1 cellular context compared by ENCODE assay signal in the genomic region with DNA sequence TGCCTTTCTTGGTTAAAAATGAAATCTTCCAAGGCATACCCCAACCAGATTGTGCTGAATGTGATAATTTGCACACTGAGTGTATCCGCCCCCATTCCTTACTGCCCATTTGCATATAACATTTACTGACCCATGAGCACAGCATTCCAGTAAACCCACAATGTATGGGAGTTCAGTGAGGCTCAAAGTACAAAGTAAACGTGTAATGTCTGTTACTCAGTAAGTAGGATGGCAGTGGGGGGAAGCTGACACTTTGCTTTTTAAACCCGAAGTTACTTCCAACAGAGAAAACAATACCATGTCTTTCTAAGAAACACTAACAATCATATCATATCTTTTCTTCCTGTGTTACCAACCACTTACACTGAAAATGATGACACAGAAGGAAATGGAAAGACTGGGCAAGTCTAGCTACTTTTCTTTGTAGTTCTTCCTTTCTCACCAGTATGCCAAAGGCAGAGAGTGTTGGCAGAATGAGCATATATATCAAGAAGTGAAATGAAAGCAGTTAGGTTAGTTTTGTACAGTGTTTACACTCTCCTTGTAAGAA.
TF ChIP-seq lines count a peak whose summit lies in the region.

No MANE protein-coding gene starts in this region.

TF ChIP-seq in HepG2, 621 proteins besides CTCF, POLR2A, EP300 and RAD21 (continued from another document):
- TF ChIP-seq, protein P1, sequence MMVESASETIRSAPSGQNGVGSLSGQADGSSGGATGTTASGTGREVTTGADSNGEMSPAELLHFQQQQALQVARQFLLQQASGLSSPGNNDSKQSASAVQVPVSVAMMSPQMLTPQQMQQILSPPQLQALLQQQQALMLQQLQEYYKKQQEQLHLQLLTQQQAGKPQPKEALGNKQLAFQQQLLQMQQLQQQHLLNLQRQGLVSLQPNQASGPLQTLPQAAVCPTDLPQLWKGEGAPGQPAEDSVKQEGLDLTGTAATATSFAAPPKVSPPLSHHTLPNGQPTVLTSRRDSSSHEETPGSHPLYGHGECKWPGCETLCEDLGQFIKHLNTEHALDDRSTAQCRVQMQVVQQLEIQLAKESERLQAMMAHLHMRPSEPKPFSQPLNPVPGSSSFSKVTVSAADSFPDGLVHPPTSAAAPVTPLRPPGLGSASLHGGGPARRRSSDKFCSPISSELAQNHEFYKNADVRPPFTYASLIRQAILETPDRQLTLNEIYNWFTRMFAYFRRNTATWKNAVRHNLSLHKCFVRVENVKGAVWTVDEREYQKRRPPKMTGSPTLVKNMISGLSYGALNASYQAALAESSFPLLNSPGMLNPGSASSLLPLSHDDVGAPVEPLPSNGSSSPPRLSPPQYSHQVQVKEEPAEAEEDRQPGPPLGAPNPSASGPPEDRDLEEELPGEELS (CRISPR knock-in tag; IDR thresholded peaks at IDR 0.05), result 0 out of 2 replicates have a peak, but pooled peaks have one; percentile 41
- TF ChIP-seq ZSCAN12 (CRISPR knock-in tag; IDR thresholded peaks at IDR 0.05), result no peak
- TF ChIP-seq CBFB (CRISPR knock-in tag; IDR thresholded peaks at IDR 0.05), result 0 out of 2 replicates have a peak, but pooled peaks have one; percentile 21
- TF ChIP-seq TARDBP (CRISPR knock-in tag; IDR thresholded peaks at IDR 0.05), result peak; percentile 49; the same call in 1 of the 2 replicates
- TF ChIP-seq ZNF225 (CRISPR knock-in tag; IDR thresholded peaks at IDR 0.05), result no peak
- TF ChIP-seq TCF7 (IDR thresholded peaks at IDR 0.05; ENCODE audit: low read depth), result no peak
- 0 out of 2 replicates have a peak, but pooled peaks have one; percentile 28 for TF ChIP-seq ZNF292 (CRISPR knock-in tag; IDR thresholded peaks at IDR 0.05; ENCODE audit: borderline replicate concordance, low read depth)
- no peak for TF ChIP-seq TAF15 (IDR thresholded peaks at IDR 0.05; ENCODE audit: low read depth, low read length, poor library complexity, severe bottlenecking)
- no peak for TF ChIP-seq SOX13 (IDR thresholded peaks at IDR 0.05)
- peak in 1 of 2 experiments; percentile 85; a peak in 2 of 4 replicates for TF ChIP-seq SOX13 (CRISPR knock-in tag; conservative IDR thresholded peaks at IDR 0.05 in 1 of 2, IDR thresholded peaks at IDR 0.05 in 1 of 2)
- TF ChIP-seq KAT7 (CRISPR knock-in tag; IDR thresholded peaks at IDR 0.05; ENCODE audit: borderline replicate concordance), result no peak
- no peak for TF ChIP-seq SMAD3 (CRISPR knock-in tag; IDR thresholded peaks at IDR 0.05)
- TF ChIP-seq, protein P2, sequence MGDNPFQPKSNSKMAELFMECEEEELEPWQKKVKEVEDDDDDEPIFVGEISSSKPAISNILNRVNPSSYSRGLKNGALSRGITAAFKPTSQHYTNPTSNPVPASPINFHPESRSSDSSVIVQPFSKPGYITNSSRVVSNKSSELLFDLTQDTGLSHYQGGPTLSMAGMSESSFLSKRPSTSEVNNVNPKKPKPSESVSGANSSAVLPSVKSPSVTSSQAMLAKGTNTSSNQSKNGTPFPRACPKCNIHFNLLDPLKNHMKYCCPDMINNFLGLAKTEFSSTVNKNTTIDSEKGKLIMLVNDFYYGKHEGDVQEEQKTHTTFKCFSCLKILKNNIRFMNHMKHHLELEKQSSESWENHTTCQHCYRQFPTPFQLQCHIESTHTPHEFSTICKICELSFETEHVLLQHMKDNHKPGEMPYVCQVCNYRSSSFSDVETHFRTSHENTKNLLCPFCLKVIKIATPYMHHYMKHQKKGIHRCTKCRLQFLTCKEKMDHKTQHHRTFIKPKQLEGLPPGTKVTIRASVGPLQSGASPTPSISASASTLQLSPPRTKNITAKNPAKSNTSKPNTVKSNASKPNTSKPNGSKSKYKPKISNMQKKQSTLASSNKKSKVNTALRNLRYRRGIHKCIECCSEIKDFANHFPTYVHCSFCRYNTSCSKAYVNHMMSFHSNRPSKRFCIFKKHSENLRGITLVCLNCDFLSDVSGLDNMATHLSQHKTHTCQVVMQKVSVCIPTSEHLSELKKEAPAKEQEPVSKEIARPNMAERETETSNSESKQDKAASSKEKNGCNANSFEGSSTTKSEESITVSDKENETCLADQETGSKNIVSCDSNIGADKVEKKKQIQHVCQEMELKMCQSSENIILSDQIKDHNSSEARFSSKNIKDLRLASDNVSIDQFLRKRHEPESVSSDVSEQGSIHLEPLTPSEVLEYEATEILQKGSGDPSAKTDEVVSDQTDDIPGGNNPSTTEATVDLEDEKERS (CRISPR knock-in tag; IDR thresholded peaks at IDR 0.05), result no peak
- peak; percentile 96 for TF ChIP-seq BCL6 (CRISPR knock-in tag; IDR thresholded peaks at IDR 0.05)
- TF ChIP-seq, protein P3, sequence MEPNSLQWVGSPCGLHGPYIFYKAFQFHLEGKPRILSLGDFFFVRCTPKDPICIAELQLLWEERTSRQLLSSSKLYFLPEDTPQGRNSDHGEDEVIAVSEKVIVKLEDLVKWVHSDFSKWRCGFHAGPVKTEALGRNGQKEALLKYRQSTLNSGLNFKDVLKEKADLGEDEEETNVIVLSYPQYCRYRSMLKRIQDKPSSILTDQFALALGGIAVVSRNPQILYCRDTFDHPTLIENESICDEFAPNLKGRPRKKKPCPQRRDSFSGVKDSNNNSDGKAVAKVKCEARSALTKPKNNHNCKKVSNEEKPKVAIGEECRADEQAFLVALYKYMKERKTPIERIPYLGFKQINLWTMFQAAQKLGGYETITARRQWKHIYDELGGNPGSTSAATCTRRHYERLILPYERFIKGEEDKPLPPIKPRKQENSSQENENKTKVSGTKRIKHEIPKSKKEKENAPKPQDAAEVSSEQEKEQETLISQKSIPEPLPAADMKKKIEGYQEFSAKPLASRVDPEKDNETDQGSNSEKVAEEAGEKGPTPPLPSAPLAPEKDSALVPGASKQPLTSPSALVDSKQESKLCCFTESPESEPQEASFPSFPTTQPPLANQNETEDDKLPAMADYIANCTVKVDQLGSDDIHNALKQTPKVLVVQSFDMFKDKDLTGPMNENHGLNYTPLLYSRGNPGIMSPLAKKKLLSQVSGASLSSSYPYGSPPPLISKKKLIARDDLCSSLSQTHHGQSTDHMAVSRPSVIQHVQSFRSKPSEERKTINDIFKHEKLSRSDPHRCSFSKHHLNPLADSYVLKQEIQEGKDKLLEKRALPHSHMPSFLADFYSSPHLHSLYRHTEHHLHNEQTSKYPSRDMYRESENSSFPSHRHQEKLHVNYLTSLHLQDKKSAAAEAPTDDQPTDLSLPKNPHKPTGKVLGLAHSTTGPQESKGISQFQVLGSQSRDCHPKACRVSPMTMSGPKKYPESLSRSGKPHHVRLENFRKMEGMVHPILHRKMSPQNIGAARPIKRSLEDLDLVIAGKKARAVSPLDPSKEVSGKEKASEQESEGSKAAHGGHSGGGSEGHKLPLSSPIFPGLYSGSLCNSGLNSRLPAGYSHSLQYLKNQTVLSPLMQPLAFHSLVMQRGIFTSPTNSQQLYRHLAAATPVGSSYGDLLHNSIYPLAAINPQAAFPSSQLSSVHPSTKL (CRISPR knock-in tag; IDR thresholded peaks at IDR 0.05), result peak; percentile 86
- no peak for TF ChIP-seq ZBTB21 (CRISPR knock-in tag; IDR thresholded peaks at IDR 0.05)
- TF ChIP-seq SOX6 (IDR thresholded peaks at IDR 0.05), result no peak
- peak; percentile 74 for TF ChIP-seq SOX6 (CRISPR knock-in tag; IDR thresholded peaks at IDR 0.05)
- TF ChIP-seq, protein P4, sequence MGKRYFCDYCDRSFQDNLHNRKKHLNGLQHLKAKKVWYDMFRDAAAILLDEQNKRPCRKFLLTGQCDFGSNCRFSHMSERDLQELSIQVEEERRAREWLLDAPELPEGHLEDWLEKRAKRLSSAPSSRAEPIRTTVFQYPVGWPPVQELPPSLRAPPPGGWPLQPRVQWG (CRISPR knock-in tag; IDR thresholded peaks at IDR 0.05; ENCODE audit: borderline replicate concordance, low read depth), result no peak
- TF ChIP-seq FOXP1 (IDR thresholded peaks at IDR 0.05), result no peak
- peak; percentile 56 for TF ChIP-seq FOXP1 (CRISPR knock-in tag; IDR thresholded peaks at IDR 0.05)
- peak; percentile 29; the same call in 1 of the 2 replicates for TF ChIP-seq FOXA3 (CRISPR knock-in tag; IDR thresholded peaks at IDR 0.05)
- TF ChIP-seq MAFK (conservative IDR thresholded peaks at IDR 0.05 in 1 of 2, IDR thresholded peaks at IDR 0.05 in 1 of 2; ENCODE audit: low read length in 2 of 2), result peak in 1 of 2 experiments; percentile 63; a peak in 3 of 4 replicates
- TF ChIP-seq ZNF709 (CRISPR knock-in tag; IDR thresholded peaks at IDR 0.05), result no peak
- peak; percentile 53 for TF ChIP-seq MAFF (IDR thresholded peaks at IDR 0.05; ENCODE audit: low read depth, low read length)
